12 cellular contexts compared by ENCODE assay signal in the genomic region with DNA sequence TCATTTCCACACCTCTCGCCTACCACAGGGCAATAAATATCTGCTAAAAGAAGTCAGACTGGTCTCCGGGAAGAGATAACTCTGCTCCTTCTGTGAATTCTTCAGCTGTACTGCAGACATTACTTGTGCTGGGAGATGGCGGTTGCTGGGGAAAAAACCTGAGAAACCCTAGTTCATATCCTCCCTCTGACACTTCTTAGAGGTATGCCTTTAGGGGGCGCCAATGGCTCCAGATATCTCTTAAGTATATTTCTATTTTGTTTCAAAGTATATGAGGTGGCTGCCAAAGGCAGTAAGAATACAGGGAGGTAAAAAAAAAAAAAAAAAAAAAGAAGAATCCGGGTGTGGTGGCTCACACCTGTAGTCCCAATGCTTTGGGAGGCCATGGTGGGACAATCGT.
DNase-seq lines count a peak whose midpoint lies in the region; ATAC-seq and TF ChIP-seq lines count a peak whose summit lies in the region.
"Had no signal": no experiment of that assay in that cellular context is flagged by ENCODE, and none has a peak within 500 bp of the region (broad histone marks: within the 10 kb centered on the region; RNA-seq: fewer than 3 reads in every experiment).

No MANE protein-coding gene starts in this region.

- DNase-seq in SK-N-MC (ENCODE audit: low read depth, low spot score) (peak; percentile 42), hepatic stellate cell (ENCODE audit: low spot score) (peak; percentile 30), COLO829 (ENCODE audit: low spot score) (no peak)
- DNase-seq: left cardiac atrium, small intestine, testis had no signal

- ATAC-seq in HG03520 (IDR thresholded peaks at IDR 0.05; ENCODE audit: unreplicated experiment) (no peak), GM21737 (IDR thresholded peaks at IDR 0.05; ENCODE audit: unreplicated experiment) (no peak), GM18517 (IDR thresholded peaks at IDR 0.05; ENCODE audit: unreplicated experiment) (no peak)
- ATAC-seq: left cardiac atrium had no signal

- H3K27ac ChIP-seq in C4-2B (no peak overlapping the region), SK-N-MC (no peak overlapping the region)
- H3K27ac ChIP-seq: testis, VCaP had no signal

- TF ChIP-seq CTCF in C4-2B (conservative IDR thresholded peaks at IDR 0.05) (peak; percentile 58), GM12874 (IDR thresholded peaks at IDR 0.05; ENCODE audit: insufficient read depth, low read depth, low read length) (peak; percentile 25)

- H3K4me3 ChIP-seq in SK-N-MC: no peak overlapping the region
- H3K4me3 ChIP-seq: testis had no signal

- no peak overlapping the region for H3K9ac ChIP-seq in SK-N-MC (ENCODE audit: insufficient read length)

- no peaks in the 10 kb centered on the region for H3K36me3 ChIP-seq in SK-N-MC (ENCODE audit: insufficient read depth, low read length)

- H3K9me3 ChIP-seq in SK-N-MC (ENCODE audit: low read depth, low read length): no peaks in the 10 kb centered on the region
- H3K9me3 ChIP-seq: testis had no signal
